In the genomic region with DNA sequence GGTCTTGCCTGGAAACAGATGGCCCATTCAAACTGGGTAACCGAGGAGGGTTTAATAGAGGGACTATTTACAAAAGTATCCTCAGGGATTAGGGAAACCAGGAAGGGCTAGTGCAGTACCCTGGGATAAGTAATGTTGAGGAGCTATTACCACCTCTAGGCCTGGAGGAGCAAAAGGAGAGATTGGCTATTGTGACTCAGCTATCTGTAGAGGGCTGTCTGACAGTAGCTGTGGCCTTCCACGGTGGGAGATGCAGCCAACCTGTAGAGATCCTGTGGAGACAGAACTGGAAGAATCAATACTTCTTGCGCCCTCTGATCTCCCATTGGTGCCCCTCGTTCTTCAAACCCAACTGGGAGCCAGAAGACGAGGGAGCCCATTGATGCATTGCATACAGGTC, we compare ENCODE assay signal across 2 cellular contexts.
TF ChIP-seq lines count a peak whose summit lies in the region.

No MANE protein-coding gene starts in this region.

TF ChIP-seq in HepG2, 621 proteins besides CTCF, POLR2A, EP300 and RAD21:
- TF ChIP-seq ZNF30 (CRISPR knock-in tag; IDR thresholded peaks at IDR 0.05), result no peak
- no peak for TF ChIP-seq PAWR (CRISPR knock-in tag; IDR thresholded peaks at IDR 0.05; ENCODE audit: borderline replicate concordance)
- no peak for TF ChIP-seq ATF7-NPFF (CRISPR knock-in tag; IDR thresholded peaks at IDR 0.05; ENCODE audit: low read depth)
- TF ChIP-seq ZNF629 (CRISPR knock-in tag; conservative IDR thresholded peaks at IDR 0.05), result no peak
- TF ChIP-seq, protein P1, sequence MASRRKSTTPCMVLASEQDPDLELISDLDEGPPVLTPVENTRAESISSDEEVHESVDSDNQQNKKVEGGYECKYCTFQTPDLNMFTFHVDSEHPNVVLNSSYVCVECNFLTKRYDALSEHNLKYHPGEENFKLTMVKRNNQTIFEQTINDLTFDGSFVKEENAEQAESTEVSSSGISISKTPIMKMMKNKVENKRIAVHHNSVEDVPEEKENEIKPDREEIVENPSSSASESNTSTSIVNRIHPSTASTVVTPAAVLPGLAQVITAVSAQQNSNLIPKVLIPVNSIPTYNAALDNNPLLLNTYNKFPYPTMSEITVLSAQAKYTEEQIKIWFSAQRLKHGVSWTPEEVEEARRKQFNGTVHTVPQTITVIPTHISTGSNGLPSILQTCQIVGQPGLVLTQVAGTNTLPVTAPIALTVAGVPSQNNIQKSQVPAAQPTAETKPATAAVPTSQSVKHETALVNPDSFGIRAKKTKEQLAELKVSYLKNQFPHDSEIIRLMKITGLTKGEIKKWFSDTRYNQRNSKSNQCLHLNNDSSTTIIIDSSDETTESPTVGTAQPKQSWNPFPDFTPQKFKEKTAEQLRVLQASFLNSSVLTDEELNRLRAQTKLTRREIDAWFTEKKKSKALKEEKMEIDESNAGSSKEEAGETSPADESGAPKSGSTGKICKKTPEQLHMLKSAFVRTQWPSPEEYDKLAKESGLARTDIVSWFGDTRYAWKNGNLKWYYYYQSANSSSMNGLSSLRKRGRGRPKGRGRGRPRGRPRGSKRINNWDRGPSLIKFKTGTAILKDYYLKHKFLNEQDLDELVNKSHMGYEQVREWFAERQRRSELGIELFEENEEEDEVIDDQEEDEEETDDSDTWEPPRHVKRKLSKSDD (CRISPR knock-in tag; IDR thresholded peaks at IDR 0.05; ENCODE audit: low read depth), result no peak
- TF ChIP-seq SIN3A (IDR thresholded peaks at IDR 0.05; ENCODE audit: borderline replicate concordance, low read depth, low read length), result no peak
- TF ChIP-seq RXRB (CRISPR knock-in tag; IDR thresholded peaks at IDR 0.05; ENCODE audit: borderline replicate concordance), result no peak
- no peak for TF ChIP-seq ATRX (CRISPR knock-in tag; IDR thresholded peaks at IDR 0.05; ENCODE audit: borderline replicate concordance)
- TF ChIP-seq HOXA5 (CRISPR knock-in tag; IDR thresholded peaks at IDR 0.05), result no peak
- no peak for TF ChIP-seq ZBTB8A (CRISPR knock-in tag; IDR thresholded peaks at IDR 0.05; ENCODE audit: borderline replicate concordance, low read depth)
- no peak for TF ChIP-seq POLR2G (IDR thresholded peaks at IDR 0.05; ENCODE audit: low read depth, low read length)
- no peak for TF ChIP-seq ZNF773 (CRISPR knock-in tag; IDR thresholded peaks at IDR 0.05; ENCODE audit: borderline replicate concordance)

TF ChIP-seq in WTC11, 78 proteins besides CTCF, POLR2A, EP300 and RAD21:
- TF ChIP-seq TCF7 (CRISPR knock-in tag; IDR thresholded peaks at IDR 0.05; ENCODE audit: low read depth) (no peak), ETV6 (CRISPR knock-in tag; IDR thresholded peaks at IDR 0.05) (no peak), NR2C2 (CRISPR knock-in tag; IDR thresholded peaks at IDR 0.05) (no peak), HMGA2 (CRISPR knock-in tag; IDR thresholded peaks at IDR 0.05) (0 out of 2 replicates have a peak, but pooled peaks have one; percentile 76)
